1 cellular context compared by ENCODE assay signal in genomic region chr9:87716141-87716540, GRCh38.
TF ChIP-seq lines count a peak whose summit lies in the region.

No MANE protein-coding gene starts in this region.

TF ChIP-seq in IMR-90, 13 proteins besides CTCF, POLR2A, EP300 and RAD21 (continued from another document):
- TF ChIP-seq ELK1 (IDR thresholded peaks at IDR 0.05; ENCODE audit: borderline replicate concordance, low read depth, low read length): no peak
- no peak for TF ChIP-seq MXI1 (IDR thresholded peaks at IDR 0.05; ENCODE audit: borderline replicate concordance, low read depth, low read length)
- TF ChIP-seq CEBPB (IDR thresholded peaks at IDR 0.05; ENCODE audit: low read depth, low read length): no peak
- no peak for TF ChIP-seq NFE2L2 (IDR thresholded peaks at IDR 0.05; ENCODE audit: low read depth, low read length)
- TF ChIP-seq BHLHE40 (IDR thresholded peaks at IDR 0.05; ENCODE audit: low read depth, low read length): no peak
- TF ChIP-seq FOS (IDR thresholded peaks at IDR 0.05; ENCODE audit: low read depth, low read length): no peak
- no peak for TF ChIP-seq RFX5 (IDR thresholded peaks at IDR 0.05; ENCODE audit: low read depth, low read length)
- no peak for TF ChIP-seq SMC3 (IDR thresholded peaks at IDR 0.05; ENCODE audit: low read depth, low read length)
- TF ChIP-seq CHD1 (IDR thresholded peaks at IDR 0.05; ENCODE audit: low read depth, low read length): no peak
- TF ChIP-seq USF2 (IDR thresholded peaks at IDR 0.05; ENCODE audit: low read depth, low read length): no peak
- TF ChIP-seq MAFK (IDR thresholded peaks at IDR 0.05; ENCODE audit: low read depth, low read length): no peak
- TF ChIP-seq RCOR1 (IDR thresholded peaks at IDR 0.05; ENCODE audit: insufficient replicate concordance, low read length): no peak
